Comparison of ENCODE assay signal across 9 cellular contexts in the genomic region with DNA sequence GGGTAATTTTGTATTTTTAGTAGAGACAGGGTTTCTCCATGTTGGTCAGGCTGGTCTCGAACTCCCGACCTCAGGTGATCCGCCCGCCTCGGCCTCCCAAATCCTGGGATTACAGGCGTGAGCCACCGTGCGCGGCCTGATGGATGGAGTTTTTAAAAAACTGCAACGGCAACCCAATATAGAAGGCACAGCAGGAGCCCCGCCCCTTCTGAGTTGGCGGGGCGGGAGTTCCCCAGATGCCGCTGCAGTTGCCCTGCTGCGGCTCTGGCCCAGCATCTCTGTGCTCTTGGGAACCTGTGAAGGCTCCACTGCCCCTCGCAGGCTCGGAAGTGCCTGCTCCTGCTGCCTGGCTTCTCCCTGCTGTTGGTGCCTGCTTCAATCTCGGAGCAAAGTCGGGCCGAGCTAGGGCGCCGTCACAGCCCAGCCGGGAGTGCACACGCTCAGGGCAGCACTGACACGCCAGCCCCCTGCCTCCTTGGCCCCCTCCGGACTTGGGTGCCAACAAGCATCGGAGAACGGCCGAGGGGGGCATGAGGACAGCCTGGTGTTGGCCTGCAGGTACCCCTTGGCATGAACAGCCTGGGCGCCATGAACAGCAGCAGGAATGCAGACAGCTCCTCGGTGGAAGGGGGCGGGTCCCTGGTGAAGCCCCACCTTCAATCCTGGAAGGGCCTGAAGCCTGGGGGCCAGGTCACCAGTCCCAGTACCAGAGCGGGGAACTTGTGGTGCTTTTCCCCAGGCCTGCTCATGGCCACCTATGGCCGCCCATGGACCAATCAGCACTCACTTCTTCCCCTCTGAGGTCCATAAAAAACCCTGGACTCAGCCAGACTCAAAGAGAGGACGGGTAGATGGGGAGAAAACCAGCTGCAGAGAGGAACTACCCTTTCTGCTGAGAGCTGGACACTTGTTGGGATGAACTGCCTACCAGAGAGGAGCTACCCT. TPM values are rescaled to one million over a fixed set of nuclear protein-coding genes. Genes with fewer than 3 reads are reported as not detected.
A peak's percentile ranks its signal among the peaks of the same experiment; 100 is the strongest.
DNase-seq lines count a peak whose midpoint lies in the region; FAIRE-seq and TF ChIP-seq lines count a peak whose summit lies in the region.
"Had no signal": no experiment of that assay in that cellular context is flagged by ENCODE, and none has a peak within 500 bp of the region (broad histone marks: within the 10 kb centered on the region; RNA-seq: fewer than 3 reads in every experiment).

No MANE protein-coding gene starts in this region.

- BruUV-seq in OCI-LY7 (replicated peaks; lab: Mats Ljungman, UMichigan) = no TSS peak

- H4K20me1 ChIP-seq in OCI-LY7 (ENCODE audit: insufficient read depth, low read length) = no peaks in the 10 kb centered on the region

- CTCF ChIA-PET in OCI-LY7 (lab: Charles Lee; ENCODE audit: unreplicated experiment) = interaction anchor here (0.5 kb wide), 1 partner anchor 14 kb away, joined by 4 read pairs; no protein-coding TSS in a partner anchor

- H3K27ac ChIP-seq in OCI-LY7 (ENCODE audit: low read depth, low read length, poor library complexity, severe bottlenecking) (peak overlapping the region; percentile 30), cardiac muscle cell (peak overlapping the region; percentile 67)
- H3K27ac ChIP-seq: SJSA1 had no signal

- peak overlapping the region; percentile 91 for H2AFZ ChIP-seq in OCI-LY7 (ENCODE audit: low read length)

- H3K4me1 Mint-ChIP-seq in progenitor cell of endocrine pancreas (ENCODE audit: low read depth) = peaks cover 2% of the 10 kb centered on the region

- peak overlapping the region; percentile 62 for H3K4me3 Mint-ChIP-seq in progenitor cell of endocrine pancreas (ENCODE audit: low read depth)

- no peaks in the 10 kb centered on the region for H3K36me3 Mint-ChIP-seq in progenitor cell of endocrine pancreas (ENCODE audit: insufficient read depth)

- H3K27ac Mint-ChIP-seq in progenitor cell of endocrine pancreas = peak overlapping the region; percentile 56

- H3K27me3 Mint-ChIP-seq in progenitor cell of endocrine pancreas = peaks cover 18% of the 10 kb centered on the region

- POLR2A ChIA-PET in OCI-LY7 (lab: Charles Lee) = interaction anchor here (0.6 to 1.4 kb wide), 4 partner anchors 21 to 71 kb away, joined by 5 to 7 read pairs (median 5); no protein-coding TSS in a partner anchor

- intact Hi-C loops in OCI-LY7 (cut with micrococcal nuclease; ENCODE audit: unreplicated experiment) = no loop called here

- H3K79me2 ChIP-seq in OCI-LY7 (ENCODE audit: insufficient read depth, low read depth, low read length) = peaks cover 5% of the 10 kb centered on the region; the same call in 1 of the 2 replicates

- no peak for TF ChIP-seq CTCF in OCI-LY7 (conservative IDR thresholded peaks at IDR 0.05; ENCODE audit: low read length)
- TF ChIP-seq CTCF in cardiac muscle cell (IDR thresholded peaks at IDR 0.05; ENCODE audit: low read depth, low read length) = no peak
- no peak for TF ChIP-seq CTCF in progenitor cell of endocrine pancreas (IDR thresholded peaks at IDR 0.05; ENCODE audit: unreplicated experiment)

- H3K36me3 ChIP-seq in OCI-LY7 (ENCODE audit: insufficient read depth, low read length) (no peaks in the 10 kb centered on the region), cardiac muscle cell (no peaks in the 10 kb centered on the region)
- H3K36me3 ChIP-seq: SJSA1 had no signal

- peak overlapping the region; percentile 84 for H3K4me2 ChIP-seq in OCI-LY7 (ENCODE audit: low read length)

- H3K4me3 ChIP-seq in OCI-LY7 (ENCODE audit: low read depth, low read length, poor library complexity, severe bottlenecking) = peak overlapping the region; percentile 62
- H3K4me3 ChIP-seq in cardiac muscle cell = peak overlapping the region; percentile 36
- H3K4me3 ChIP-seq: SJSA1 had no signal

- no peaks in the 10 kb centered on the region for H3K9me2 ChIP-seq in OCI-LY7 (ENCODE audit: insufficient read depth, low read length)

- H3K4me1 ChIP-seq in OCI-LY7 (ENCODE audit: insufficient read depth, low read length, poor library complexity, severe bottlenecking) (peaks cover 46% of the 10 kb centered on the region), cardiac muscle cell (ENCODE audit: low read depth) (peaks cover 13% of the 10 kb centered on the region)

- peak; percentile 73 for FAIRE-seq in GM12892 (lab: Jason Lieb, UNC)

- TF ChIP-seq POLR2A in GM12892 (IDR thresholded peaks at IDR 0.05; ENCODE audit: low read depth, low read length) = no peak

- DNase-seq in GM12892 (ENCODE audit: insufficient read length) = no peak
- DNase-seq in OCI-LY7 (ENCODE audit: low spot score) = peak; percentile 74
- peak; percentile 33 for DNase-seq in activated gamma-delta T cell treated with anti-CD3 and anti-CD28 coated beads, Interleukin-2, amount 50 U/mL, for 16 hours (ENCODE audit: low read depth)
- DNase-seq in cardiac muscle cell (ENCODE audit: low read depth in 1 of 2, low spot score in 1 of 2) = peak; percentile 62 to 91
- peak; percentile 51 for DNase-seq in progenitor cell of endocrine pancreas (ENCODE audit: low spot score, unreplicated experiment)
- DNase-seq in GM19238 (ENCODE audit: insufficient read length, low spot score) = no peak
- no peak for DNase-seq in NCI-H1694 (lab: John Stamatoyannopoulos, UW)
- no peak for DNase-seq in NOMO-1 (lab: John Stamatoyannopoulos, UW; ENCODE audit: unreplicated experiment in 2 of 2)

- no peaks in the 10 kb centered on the region for H3K9me3 Mint-ChIP-seq in progenitor cell of endocrine pancreas (ENCODE audit: low read depth)

- H3K27me3 ChIP-seq in cardiac muscle cell = no peaks in the 10 kb centered on the region

- no peaks in the 10 kb centered on the region for H3K9me3 ChIP-seq in OCI-LY7 (ENCODE audit: low read length)
- no peaks in the 10 kb centered on the region for H3K9me3 ChIP-seq in cardiac muscle cell (ENCODE audit: low read depth)
- H3K9me3 ChIP-seq: SJSA1 had no signal

RNA-seq across cellular contexts. Expression of gene NT5M, which starts 2.3 kb away (rescaled TPM):
- polyA plus RNA-seq in GM12892 (2012; ENCODE audit: missing spikeins) = 1.6 TPM
- 8.2 and 10.4 TPM in 2 replicates for total RNA-seq in OCI-LY7 (2014; rRNA removed; shearing (Covaris generic))
- total RNA-seq in OCI-LY7 (2022) (14.0 and 16.2 TPM in 2 replicates), cardiac muscle cell (38.5 and 52.8 TPM in 2 replicates), progenitor cell of endocrine pancreas (2.4 TPM in 2 replicates)
- 32.9 and 57.5 TPM in 2 replicates for polyA plus RNA-seq in cardiac muscle cell

RNA-seq across cellular contexts. Expression of gene COPS3, which starts 19.9 kb away (rescaled TPM):
- 83.9 TPM for polyA plus RNA-seq in GM12892 (2012; ENCODE audit: missing spikeins)
- 69.4 and 83.9 TPM in 2 replicates for total RNA-seq in OCI-LY7 (2014; rRNA removed; shearing (Covaris generic))
- total RNA-seq in OCI-LY7 (2022) (107 and 113 TPM in 2 replicates), cardiac muscle cell (51.1 and 67.8 TPM in 2 replicates), progenitor cell of endocrine pancreas (61.5 and 63.6 TPM in 2 replicates)
- polyA plus RNA-seq in cardiac muscle cell = 98.4 and 123 TPM in 2 replicates

Comparison
In these comparisons a context has a peak if more than half of its experiments do, and no peak if none do; other contexts are left out.
1. DNase-seq: peak in OCI-LY7 (single experiment), activated gamma-delta T cell treated with anti-CD3 and anti-CD28 coated beads, Interleukin-2, amount 50 U/mL, for 16 hours (single experiment), cardiac muscle cell (2 of 2) and progenitor cell of endocrine pancreas (single experiment); none in GM12892 (single experiment), GM19238 (single experiment), NCI-H1694 (single experiment) and NOMO-1 (0 of 2).